ENCODE assay signal across 8 cellular contexts in the genomic region with DNA sequence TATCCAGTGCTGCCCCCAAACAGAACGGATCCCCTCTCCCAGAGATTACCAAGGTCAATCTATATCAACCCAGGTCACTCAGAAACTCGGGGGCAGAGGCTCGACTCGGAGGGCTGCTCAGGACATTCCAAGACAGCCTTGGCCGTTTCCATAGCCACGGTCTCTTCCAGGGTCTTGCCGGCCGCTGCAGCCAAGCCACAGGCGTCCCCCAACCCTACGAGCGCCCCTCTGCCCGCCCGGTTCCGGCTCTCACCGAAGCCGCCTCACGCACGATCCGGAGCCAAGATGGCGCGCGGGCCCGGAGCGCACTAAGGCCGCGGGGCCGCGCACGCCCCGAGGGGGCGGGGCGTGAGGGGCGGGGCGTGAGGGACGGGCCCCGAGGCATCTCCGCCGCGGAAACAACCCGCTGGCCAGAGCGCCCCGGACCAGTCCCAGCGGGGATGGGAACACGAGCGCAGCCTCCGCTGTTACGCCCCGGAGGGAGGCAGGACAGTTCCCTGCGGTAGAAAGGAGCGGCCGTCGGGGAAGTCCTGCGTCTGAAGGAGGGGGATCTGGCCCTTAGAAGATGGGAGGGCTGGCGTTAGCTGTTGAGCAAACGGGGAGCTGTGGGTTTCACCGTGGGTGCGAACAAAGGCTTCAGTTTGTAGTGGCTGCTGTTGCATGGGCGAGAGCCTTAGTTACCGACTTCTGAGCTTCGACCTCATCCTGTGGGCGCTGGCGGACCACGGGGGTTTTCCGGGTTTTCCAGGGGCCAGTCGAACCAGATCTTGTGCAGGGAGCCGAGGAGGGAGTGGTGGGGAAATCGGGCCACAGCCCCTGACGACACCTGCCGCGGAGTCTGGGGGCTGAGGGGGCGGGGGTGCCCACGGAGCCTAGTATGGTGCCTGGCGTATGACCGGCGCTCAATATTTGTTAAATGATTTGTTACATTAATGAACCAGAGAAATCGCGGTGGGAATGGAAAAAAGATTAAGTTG. TPM values are rescaled to one million over a fixed set of nuclear protein-coding genes. Genes with fewer than 3 reads are reported as not detected.
DNase-seq lines count a peak whose midpoint lies in the region; ATAC-seq and TF ChIP-seq lines count a peak whose summit lies in the region.

A gene with protein sequence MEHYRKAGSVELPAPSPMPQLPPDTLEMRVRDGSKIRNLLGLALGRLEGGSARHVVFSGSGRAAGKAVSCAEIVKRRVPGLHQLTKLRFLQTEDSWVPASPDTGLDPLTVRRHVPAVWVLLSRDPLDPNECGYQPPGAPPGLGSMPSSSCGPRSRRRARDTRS (minus strand): TSS at position 287 of the 977 bp plus-strand sequence. CDS start 801 bp downstream, outside the sequence.

- H3K27me3 ChIP-seq in dorsolateral prefrontal cortex = no peaks in the 10 kb centered on the region

- TF ChIP-seq CTCF in AG10803 (conservative IDR thresholded peaks at IDR 0.05; ENCODE audit: low read length) (no peak), dorsolateral prefrontal cortex (IDR thresholded peaks at IDR 0.05 in 54 of 56, conservative IDR thresholded peaks at IDR 0.05 in 2 of 56; ENCODE audit: low read depth in 1 of 56, partially characterized antibody in 56 of 56) (peak in 26 of 56 donors; percentile 12 to 53 (median 30)), lower leg skin (IDR thresholded peaks at IDR 0.05) (no peak)

- DNase-seq in AG10803 (ENCODE audit: low read depth) (peak; percentile 81), NCI-H446 treated with DMSO at 0.1 percent for 48 hours (lab: John Stamatoyannopoulos, UW) (peak; percentile 48), dorsolateral prefrontal cortex (peak; percentile 61 to 88 (median 82)), lower leg skin (ENCODE audit: low spot score in 2 of 2) (peak; percentile 78 to 95)
- DNase-seq in activated CD4-positive, alpha-beta T cell treated with anti-CD3 and anti-CD28 coated beads, Interleukin-2, amount 50 U/mL, for 48 hours = peak; percentile 80 to 81
- DNase-seq in stimulated activated CD4-positive, alpha-beta T cell treated with anti-CD3 and anti-CD28 coated beads, Interleukin-4, amount 100 ng/mL, for 4 hours = peak; percentile 77 to 88

- H3K4me3 ChIP-seq in AG10803 (ENCODE audit: low read length) (peak within 1 kb of the TSS; percentile 84), dorsolateral prefrontal cortex (peak within 1 kb of the TSS; percentile 38 to 94 (median 81)), lower leg skin (ENCODE audit: low read depth, poor library complexity, severe bottlenecking) (peak within 1 kb of the TSS; percentile 43)

- H3K27ac ChIP-seq in dorsolateral prefrontal cortex = peak within 1 kb of the TSS in 58 of 59 donors; percentile 37 to 96 (median 90)

- WGBS in lower leg skin, 2 donors = 1% methylated on average over 39 to 74 of the region's 77 CpGs

- TF ChIP-seq POLR2A in lower leg skin (IDR thresholded peaks at IDR 0.05) = peak in 1 of 2 donors; percentile 24

- intact Hi-C loops in dorsolateral prefrontal cortex (cut with DNase I) (loop anchor here in 1 of 2 donors (2.0 kb wide), 1 partner anchor 23 kb away; no protein-coding TSS in a partner anchor), lower leg skin (cut with DNase I; ENCODE audit: low total_unique reads) (no loop called here)

- peak; percentile 49 for ATAC-seq in GM18873 (IDR thresholded peaks at IDR 0.05; ENCODE audit: low FRiP score, unreplicated experiment)
- peak; percentile 76 for ATAC-seq in HG03135 (IDR thresholded peaks at IDR 0.05; ENCODE audit: unreplicated experiment)

RNA-seq across cellular contexts. Expression of the gene that starts here (rescaled TPM):
- 10 to 100 TPM; 12.3 to 32.2 (median 20.6) TPM for total RNA-seq in dorsolateral prefrontal cortex
- 10 to 100 TPM; 17.0 to 39.0 (median 26.6) TPM for total RNA-seq in lower leg skin

Comparison
In these comparisons a context has a peak if more than half of its experiments do, and no peak if none do; other contexts are left out.
1. Peak in every context shown above with its lines: DNase-seq, ATAC-seq, H3K4me3 ChIP-seq and H3K27ac ChIP-seq.